ENCODE assay signal across 9 cellular contexts in the genomic region with DNA sequence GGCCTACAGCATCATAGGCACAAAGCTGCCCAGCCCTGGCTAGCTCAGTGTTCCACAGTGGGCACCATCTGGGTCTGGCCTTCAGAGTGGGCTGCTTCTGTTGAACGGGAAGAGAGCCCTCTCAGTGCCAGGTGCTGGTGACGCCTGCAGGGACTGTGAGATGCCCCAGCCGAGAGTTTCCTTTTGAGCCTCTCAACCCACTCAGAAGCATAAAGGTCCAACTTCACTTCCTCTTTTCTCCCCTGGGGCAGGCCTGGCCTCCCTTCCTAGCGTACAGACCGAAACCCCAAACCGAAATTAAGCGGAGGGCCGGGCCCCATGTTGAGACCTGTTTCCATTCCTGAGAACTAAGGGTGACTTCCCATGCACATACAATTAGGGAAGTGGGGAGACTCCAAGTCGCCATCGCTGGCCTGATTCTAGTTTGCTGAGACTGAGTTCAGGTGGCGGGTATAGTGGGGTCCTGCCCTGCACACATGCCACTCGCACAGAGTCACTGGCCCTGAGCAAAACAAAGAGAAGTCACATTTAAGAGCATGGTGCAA. TPM values are rescaled to one million over a fixed set of nuclear protein-coding genes. Genes with fewer than 3 reads are reported as not detected.
A peak's percentile ranks its signal among the peaks of the same experiment; 100 is the strongest.
DNase-seq lines count a peak whose midpoint lies in the region; ATAC-seq and TF ChIP-seq lines count a peak whose summit lies in the region.
"Had no signal": no experiment of that assay in that cellular context is flagged by ENCODE, and none has a peak within 500 bp of the region (broad histone marks: within the 10 kb centered on the region; RNA-seq: fewer than 3 reads in every experiment).

No MANE protein-coding gene starts in this region.

- TF ChIP-seq CTCF in Caco-2 (IDR thresholded peaks at IDR 0.05; ENCODE audit: insufficient read depth in 1 of 2, low read depth in 1 of 2, low read length in 1 of 2, severe bottlenecking in 1 of 2, unreplicated experiment in 1 of 2) = no peak

- peak overlapping the region; percentile 70 for H3K27ac ChIP-seq in CD4-positive, CD25-positive, alpha-beta regulatory T cell (ENCODE audit: insufficient read depth, low read length, poor library complexity, severe bottlenecking)

- no peaks in the 10 kb centered on the region for H3K27me3 Mint-ChIP-seq in CD4-positive, CD25-positive, alpha-beta regulatory T cell
- no peaks in the 10 kb centered on the region for H3K27me3 Mint-ChIP-seq in activated CD8-positive, alpha-beta memory T cell treated with anti-CD3 and anti-CD28 coated beads, Interleukin-2, amount 10 ng/mL, durations not matched to agents 7 days and 5 days
- H3K27me3 Mint-ChIP-seq in Caco-2 (ENCODE audit: insufficient read depth, unreplicated experiment) = no peaks in the 10 kb centered on the region

- peak in 1 of 3 donors; percentile 65 for DNase-seq in CD4-positive, CD25-positive, alpha-beta regulatory T cell
- peak; percentile 82 for DNase-seq in activated CD8-positive, alpha-beta memory T cell treated with anti-CD3 and anti-CD28 coated beads, Interleukin-2, amount 10 ng/mL, durations not matched to agents 7 days and 5 days
- DNase-seq in posterior vena cava (ENCODE audit: low spot score) (peak; percentile 88), COLO829 (ENCODE audit: low spot score) (no peak), putamen (ENCODE audit: low spot score) (no peak), Caco-2 (no peak)

- peak overlapping the region; percentile 82 to 94 (median 91) for H3K27ac Mint-ChIP-seq in CD4-positive, CD25-positive, alpha-beta regulatory T cell
- peak overlapping the region; percentile 99 for H3K27ac Mint-ChIP-seq in activated CD8-positive, alpha-beta memory T cell treated with anti-CD3 and anti-CD28 coated beads, Interleukin-2, amount 10 ng/mL, durations not matched to agents 7 days and 5 days
- H3K27ac Mint-ChIP-seq in Caco-2 (ENCODE audit: unreplicated experiment) = no peak overlapping the region

- no peak overlapping the region for H3K4me3 ChIP-seq in CD4-positive, CD25-positive, alpha-beta regulatory T cell (ENCODE audit: low read depth, low read length)
- H3K4me3 ChIP-seq in Caco-2 (ENCODE audit: low read depth, low read length) = no peak overlapping the region

- CTCF ChIA-PET in activated CD8-positive, alpha-beta memory T cell treated with anti-CD3 and anti-CD28 coated beads, Interleukin-2, amount 10 ng/mL, durations not matched to agents 7 days and 5 days (lab: Charles Lee) = interaction anchor here (0.8 to 3.9 kb wide), 10 partner anchors 16 to 66 kb away, joined by 3 to 28 read pairs (median 8); partner anchors contain the start of genes FAM32A and HSH2D
- CTCF ChIA-PET in Caco-2 (lab: Charles Lee) = no interaction called here

- H3K4me1 ChIP-seq in CD4-positive, CD25-positive, alpha-beta regulatory T cell (ENCODE audit: control insufficient read depth, insufficient read depth, low read length, poor library complexity, severe bottlenecking) = peaks cover 44% of the 10 kb centered on the region
- peaks cover 17% of the 10 kb centered on the region for H3K4me1 ChIP-seq in Caco-2

- POLR2A ChIA-PET in Caco-2 (lab: Charles Lee) = no interaction called here

- peaks cover 4 to 58% (median 35%) of the 10 kb centered on the region in 4 donors for H3K4me1 Mint-ChIP-seq in CD4-positive, CD25-positive, alpha-beta regulatory T cell
- peaks cover 89% of the 10 kb centered on the region for H3K4me1 Mint-ChIP-seq in activated CD8-positive, alpha-beta memory T cell treated with anti-CD3 and anti-CD28 coated beads, Interleukin-2, amount 10 ng/mL, durations not matched to agents 7 days and 5 days
- H3K4me1 Mint-ChIP-seq in Caco-2 (ENCODE audit: low read depth, unreplicated experiment) = peaks cover 12% of the 10 kb centered on the region

- H3K9me3 ChIP-seq in CD4-positive, CD25-positive, alpha-beta regulatory T cell (ENCODE audit: control insufficient read depth in 2 of 2, low read length in 2 of 2) = no peaks in the 10 kb centered on the region
- no peaks in the 10 kb centered on the region for H3K9me3 ChIP-seq in Caco-2

- peak; percentile 56 to 63 for ATAC-seq in CD4-positive, CD25-positive, alpha-beta regulatory T cell (ENCODE audit: low read depth in 2 of 2)
- peak; percentile 73 for ATAC-seq in GM19324 (IDR thresholded peaks at IDR 0.05; ENCODE audit: low FRiP score, unreplicated experiment)
- ATAC-seq in HG03280 (IDR thresholded peaks at IDR 0.05; ENCODE audit: unreplicated experiment) = peak; percentile 76
- peak; percentile 73 for ATAC-seq in activated CD8-positive, alpha-beta memory T cell treated with anti-CD3 and anti-CD28 coated beads, Interleukin-2, amount 10 ng/mL, durations not matched to agents 7 days and 5 days

- H3K27me3 ChIP-seq in CD4-positive, CD25-positive, alpha-beta regulatory T cell (ENCODE audit: control insufficient read depth, insufficient read depth, low read length) = no peaks in the 10 kb centered on the region
- no peaks in the 10 kb centered on the region for H3K27me3 ChIP-seq in Caco-2 (replicated peaks; ENCODE audit: control insufficient read depth, insufficient read depth, low read length)

- peaks cover 48% of the 10 kb centered on the region for H3K36me3 ChIP-seq in CD4-positive, CD25-positive, alpha-beta regulatory T cell (ENCODE audit: control insufficient read depth, insufficient read depth, low read length)
- peaks cover 3% of the 10 kb centered on the region for H3K36me3 ChIP-seq in Caco-2 (ENCODE audit: control insufficient read depth, insufficient read depth, low read length)

- BruUV-seq in Caco-2 (replicated peaks; lab: Mats Ljungman, UMichigan) = no TSS peak

- H3K9me3 Mint-ChIP-seq in CD4-positive, CD25-positive, alpha-beta regulatory T cell = no peaks in the 10 kb centered on the region
- H3K9me3 Mint-ChIP-seq in activated CD8-positive, alpha-beta memory T cell treated with anti-CD3 and anti-CD28 coated beads, Interleukin-2, amount 10 ng/mL, durations not matched to agents 7 days and 5 days (ENCODE audit: low read depth) = no peaks in the 10 kb centered on the region
- H3K9me3 Mint-ChIP-seq in Caco-2 (ENCODE audit: unreplicated experiment) = no peaks in the 10 kb centered on the region

- intact Hi-C loops in posterior vena cava (cut with DNase I) = loop anchor here in 1 of 2 donors (10.0 kb wide), 1 partner anchor 66 kb away; the partner anchor contains the start of gene FAM32A
- intact Hi-C loops in Caco-2 (cut with micrococcal nuclease; ENCODE audit: unreplicated experiment) = no loop called here

- H3K4me3 Mint-ChIP-seq in CD4-positive, CD25-positive, alpha-beta regulatory T cell = peak overlapping the region; percentile 41 to 88 (median 68)
- peak overlapping the region; percentile 75 for H3K4me3 Mint-ChIP-seq in activated CD8-positive, alpha-beta memory T cell treated with anti-CD3 and anti-CD28 coated beads, Interleukin-2, amount 10 ng/mL, durations not matched to agents 7 days and 5 days
- H3K4me3 Mint-ChIP-seq in Caco-2 (ENCODE audit: unreplicated experiment) = no peak overlapping the region

- peaks cover 16% of the 10 kb centered on the region for H3K36me3 Mint-ChIP-seq in CD4-positive, CD25-positive, alpha-beta regulatory T cell
- peaks cover 71% of the 10 kb centered on the region for H3K36me3 Mint-ChIP-seq in activated CD8-positive, alpha-beta memory T cell treated with anti-CD3 and anti-CD28 coated beads, Interleukin-2, amount 10 ng/mL, durations not matched to agents 7 days and 5 days
- H3K36me3 Mint-ChIP-seq in Caco-2 (ENCODE audit: insufficient read depth, unreplicated experiment) = peaks cover 87% of the 10 kb centered on the region

RNA-seq across cellular contexts. Expression of gene RAB8A, which starts 6.9 kb away (rescaled TPM):
- 88.1 TPM for total RNA-seq in CD4-positive, CD25-positive, alpha-beta regulatory T cell
- polyA plus RNA-seq in CD4-positive, CD25-positive, alpha-beta regulatory T cell = 10 to 100 TPM; 79.6 to 93.0 (median 87.8) TPM
- total RNA-seq in activated CD8-positive, alpha-beta memory T cell treated with anti-CD3 and anti-CD28 coated beads, Interleukin-2, amount 10 ng/mL, durations not matched to agents 7 days and 5 days = 100 to 1,000 TPM; 204 to 271 TPM
- total RNA-seq in posterior vena cava (10 to 100 TPM; 53.5 to 58.3 TPM), Caco-2 (2022) (108 and 129 TPM in 2 replicates)

RNA-seq across cellular contexts. Expression of gene HSH2D, which starts 24.9 kb away (rescaled TPM):
- total RNA-seq in CD4-positive, CD25-positive, alpha-beta regulatory T cell = 45.5 TPM
- polyA plus RNA-seq in CD4-positive, CD25-positive, alpha-beta regulatory T cell = 10 to 100 TPM in 3 of 4 donors, 1 to 10 TPM in 1; 8.8 to 17.0 (median 12.4) TPM
- total RNA-seq in activated CD8-positive, alpha-beta memory T cell treated with anti-CD3 and anti-CD28 coated beads, Interleukin-2, amount 10 ng/mL, durations not matched to agents 7 days and 5 days = 100 to 1,000 TPM; 181 to 199 TPM
- total RNA-seq in posterior vena cava = 1 to 10 TPM in 1 of 2 donors, under 1 TPM in 1; 0.81 to 1.1 TPM
- total RNA-seq in Caco-2 (2022) = 0.23 and 0.35 TPM in 2 replicates

RNA-seq across cellular contexts. Expression of gene TPM4, which starts 42.3 kb away (rescaled TPM):
- total RNA-seq in CD4-positive, CD25-positive, alpha-beta regulatory T cell = 305 TPM
- polyA plus RNA-seq in CD4-positive, CD25-positive, alpha-beta regulatory T cell = 100 to 1,000 TPM; 109 to 163 (median 131) TPM
- 100 to 1,000 TPM; 491 to 493 TPM for total RNA-seq in activated CD8-positive, alpha-beta memory T cell treated with anti-CD3 and anti-CD28 coated beads, Interleukin-2, amount 10 ng/mL, durations not matched to agents 7 days and 5 days
- total RNA-seq in posterior vena cava = 1,000 to 10,000 TPM; 1,050 to 1,475 TPM
- 368 and 392 TPM in 2 replicates for total RNA-seq in Caco-2 (2022)

RNA-seq across cellular contexts. Expression of gene CIB3, which starts 54.8 kb away (rescaled TPM):
- total RNA-seq in CD4-positive, CD25-positive, alpha-beta regulatory T cell = not detected
- not detected for polyA plus RNA-seq in CD4-positive, CD25-positive, alpha-beta regulatory T cell
- total RNA-seq in activated CD8-positive, alpha-beta memory T cell treated with anti-CD3 and anti-CD28 coated beads, Interleukin-2, amount 10 ng/mL, durations not matched to agents 7 days and 5 days = not detected
- not detected for total RNA-seq in posterior vena cava
- not detected in 2 replicates for total RNA-seq in Caco-2 (2022)
- total RNA-seq: lower leg skin had no signal

Comparison
In these comparisons a context has a peak if more than half of its experiments do, and no peak if none do; other contexts are left out.
1. DNase-seq: peak in activated CD8-positive, alpha-beta memory T cell treated with anti-CD3 and anti-CD28 coated beads, Interleukin-2, amount 10 ng/mL, durations not matched to agents 7 days and 5 days (single experiment) and posterior vena cava (single experiment); none in COLO829 (single experiment), putamen (single experiment) and Caco-2 (0 of 2).
2. RNA of gene HSH2D, which starts 24.9 kb away (total RNA-seq): 181 to 199 TPM in activated CD8-positive, alpha-beta memory T cell treated with anti-CD3 and anti-CD28 coated beads, Interleukin-2, amount 10 ng/mL, durations not matched to agents 7 days and 5 days and 45.5 TPM in CD4-positive, CD25-positive, alpha-beta regulatory T cell (single experiment); 0.81 to 1.1 TPM in posterior vena cava and 0.23 to 0.35 TPM in Caco-2; every median in the first group is over 10 times any median in the second.
3. Peak in every context shown above with its lines, with median percentiles within 50 percentile points of each other: ATAC-seq.